Comparison of ENCODE assay signal across 8 cellular contexts in genomic region chr5:92518318-92518913, GRCh38.
DNase-seq lines count a peak whose midpoint lies in the region; ATAC-seq and TF ChIP-seq lines count a peak whose summit lies in the region.

No MANE protein-coding gene starts in this region.

- DNase-seq in BE2C = peak; percentile 28
- DNase-seq in NCI-H226 = peak; percentile 7
- DNase-seq in choroid plexus epithelial cell (ENCODE audit: low read depth) = peak; percentile 80
- no peak for DNase-seq in neural crest cell (ENCODE audit: low read depth, low spot score)
- DNase-seq in NCI-H1930 (lab: John Stamatoyannopoulos, UW) = no peak
- DNase-seq in stimulated activated naive CD4-positive, alpha-beta T cell treated with Interleukin-2 at 50 U/mL for 16 hours (lab: John Stamatoyannopoulos, UW) = no peak

- H3K36me3 Mint-ChIP-seq in neural crest cell (ENCODE audit: low read depth) = peaks cover 3% of the 10 kb centered on the region

- peak; percentile 99 for ATAC-seq in GM18861 (IDR thresholded peaks at IDR 0.05; ENCODE audit: unreplicated experiment)
- ATAC-seq in HG02885 (IDR thresholded peaks at IDR 0.05; ENCODE audit: poor library complexity, unreplicated experiment) = peak; percentile 99

- H3K36me3 ChIP-seq in BE2C = no peaks in the 10 kb centered on the region

- no peak overlapping the region for H3K4me3 Mint-ChIP-seq in neural crest cell

- H3K27me3 Mint-ChIP-seq in neural crest cell (ENCODE audit: low read depth) = no peaks in the 10 kb centered on the region

- 0 out of 2 replicates have a peak overlapping the region, but pooled peaks have one; percentile 7 for H3K4me3 ChIP-seq in BE2C (ENCODE audit: low read depth, low read length)
- no peak overlapping the region for H3K4me3 ChIP-seq in choroid plexus epithelial cell (ENCODE audit: low read depth, low read length)

- H3K9me3 ChIP-seq in BE2C = no peaks in the 10 kb centered on the region

- peaks cover 10% of the 10 kb centered on the region for H3K9me3 Mint-ChIP-seq in neural crest cell

- TF ChIP-seq CTCF in BE2C (IDR thresholded peaks at IDR 0.05; ENCODE audit: low read depth, low read length) (peak; percentile 86), choroid plexus epithelial cell (conservative IDR thresholded peaks at IDR 0.05; ENCODE audit: low read depth, low read length) (peak; percentile 80), neural crest cell (conservative IDR thresholded peaks at IDR 0.05) (peak; percentile 67)

- H3K4me1 ChIP-seq in BE2C = no peaks in the 10 kb centered on the region

- no peak overlapping the region for H3K27ac Mint-ChIP-seq in neural crest cell (ENCODE audit: unreplicated experiment)

- H3K4me1 Mint-ChIP-seq in neural crest cell = peaks cover 7% of the 10 kb centered on the region

- no peaks in the 10 kb centered on the region for H3K27me3 ChIP-seq in BE2C

Comparison
In these comparisons a context has a peak if more than half of its experiments do, and no peak if none do; other contexts are left out.
1. DNase-seq: peak in BE2C (single experiment), NCI-H226 (single experiment) and choroid plexus epithelial cell (single experiment); none in neural crest cell (single experiment), NCI-H1930 (0 of 2) and stimulated activated naive CD4-positive, alpha-beta T cell treated with Interleukin-2 at 50 U/mL for 16 hours (single experiment).
2. Peak in every context shown above with its lines, with median percentiles within 50 percentile points of each other: CTCF ChIP-seq.